In the genomic region with DNA sequence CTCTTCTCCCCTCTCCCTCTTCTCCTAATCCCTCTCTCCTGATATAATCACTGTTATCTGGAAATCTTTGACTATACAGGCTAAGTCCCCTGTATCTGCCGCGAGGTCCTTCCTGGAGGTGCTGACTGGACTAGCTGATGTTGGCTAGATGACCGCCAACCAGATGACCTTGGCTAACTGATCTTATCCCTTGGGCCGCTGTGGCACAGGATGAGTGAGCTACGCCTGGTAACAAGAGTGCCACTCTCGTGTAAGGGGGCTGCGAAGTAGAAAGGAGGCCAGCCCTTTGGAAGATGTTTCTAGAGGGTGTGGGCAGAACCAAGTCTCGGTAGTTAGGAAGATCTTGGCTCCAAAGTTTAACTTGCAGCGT, we compare ENCODE assay signal across 7 cellular contexts. TPM values are rescaled to one million over a fixed set of nuclear protein-coding genes. Genes with fewer than 3 reads are reported as not detected.
DNase-seq lines count a peak whose midpoint lies in the region; ATAC-seq and TF ChIP-seq lines count a peak whose summit lies in the region.

No MANE protein-coding gene starts in this region.

- H3K36me3 ChIP-seq in HAP-1 (replicated peaks) (peaks cover 15% of the 10 kb centered on the region), MG63 (peaks cover 34% of the 10 kb centered on the region), mucosa of rectum (ENCODE audit: control insufficient read depth in 2 of 2, insufficient read depth in 2 of 2, low read length in 2 of 2) (peaks cover 0 to 9% of the 10 kb centered on the region in 2 donors)

- H3K27ac ChIP-seq in mucosa of rectum (ENCODE audit: low read depth in 2 of 2, low read length in 2 of 2), result peak overlapping the region in 1 of 2 donors; percentile 1

- H3K4me3 ChIP-seq in HAP-1 (peak overlapping the region; percentile 96), MG63 (peak overlapping the region; percentile 100), cardiac fibroblast (replicated peaks in 1 of 2; ENCODE audit: low read depth in 2 of 2, low read length in 2 of 2) (peak overlapping the region; percentile 35 to 41), mucosa of rectum (ENCODE audit: low read length in 2 of 2) (peak overlapping the region; percentile 67 to 73)

- peak; percentile 12 for ATAC-seq in GM18519 (IDR thresholded peaks at IDR 0.05; ENCODE audit: low FRiP score, unreplicated experiment)

- DNase-seq in HAP-1 (ENCODE audit: low spot score in 2 of 2) (no peak), MG63 (no peak), cardiac fibroblast (ENCODE audit: low read depth in 2 of 2) (no peak), cerebellar nuclear complex (lab: John Stamatoyannopoulos, UW) (no peak), G401 (ENCODE audit: low spot score) (no peak)

- H3K27me3 ChIP-seq in HAP-1 (ENCODE audit: low read depth), result no peaks in the 10 kb centered on the region
- peaks cover 4% of the 10 kb centered on the region; the same call in 1 of the 2 replicates for H3K27me3 ChIP-seq in MG63
- H3K27me3 ChIP-seq in mucosa of rectum (ENCODE audit: control insufficient read depth in 2 of 2, insufficient read depth in 2 of 2, low read length in 2 of 2), result no peaks in the 10 kb centered on the region

- in situ Hi-C loops in HAP-1 (cut with MboI; ENCODE audit: low sequenced_read_pairs), result no loop called here
- in situ Hi-C loops in G401 (cut with HindIII; ENCODE audit: low sequenced_read_pairs), result no loop called here

- H3K4me1 ChIP-seq in HAP-1 (peaks cover 11% of the 10 kb centered on the region), mucosa of rectum (ENCODE audit: control insufficient read depth in 2 of 2, insufficient read depth in 2 of 2, low read length in 2 of 2) (peaks cover 8 to 10% of the 10 kb centered on the region in 2 donors)

- no peak for TF ChIP-seq CTCF in cardiac fibroblast (IDR thresholded peaks at IDR 0.05; ENCODE audit: low read depth, low read length)

- H3K9ac ChIP-seq in mucosa of rectum (ENCODE audit: low read depth in 1 of 2, low read length in 2 of 2), result peak overlapping the region; percentile 5 to 51

- H3K9me3 ChIP-seq in HAP-1, result peaks cover 4% of the 10 kb centered on the region; the same call in 1 of the 2 replicates
- H3K9me3 ChIP-seq in MG63, result peaks cover 20% of the 10 kb centered on the region
- no peaks in the 10 kb centered on the region for H3K9me3 ChIP-seq in mucosa of rectum (ENCODE audit: control insufficient read depth in 2 of 2, low read length in 2 of 2)

RNA-seq across cellular contexts. Expression of a gene that starts 0.3 kb away (rescaled TPM):
- 26.8 and 40.3 TPM in 2 replicates for total RNA-seq in MG63 (2014; rRNA removed; shearing (Covaris generic); ENCODE audit: low replicate concordance)
- 10.2 and 15.1 TPM in 2 replicates for total RNA-seq in G401 (2014; rRNA removed; shearing (Covaris generic))

Comparison
In these comparisons a context has a peak if more than half of its experiments do, and no peak if none do; other contexts are left out.
1. H3K4me3 ChIP-seq: peak in every context shown above with its lines; median percentile 100 in MG63; 96 in HAP-1; 70 in mucosa of rectum; 38 in cardiac fibroblast.